In genomic region chr6:26044140-26045045, GRCh38 we compare ENCODE assay signal across 8 cellular contexts. TPM values are rescaled to one million over a fixed set of nuclear protein-coding genes. Genes with fewer than 3 reads are reported as not detected.
DNase-seq lines count a peak whose midpoint lies in the region; ATAC-seq and TF ChIP-seq lines count a peak whose summit lies in the region.

No MANE protein-coding gene starts in this region.

- no peak overlapping the region for H3K4ac ChIP-seq in neuronal stem cell (ENCODE audit: low read length)

- no peak overlapping the region for H2BK15ac ChIP-seq in neuronal stem cell (ENCODE audit: low read length)

- H3K18ac ChIP-seq in neuronal stem cell (ENCODE audit: low read length), result peak overlapping the region; percentile 92

- H3K4me1 ChIP-seq in neuronal stem cell (ENCODE audit: control insufficient read depth in 2 of 2, insufficient read depth in 1 of 2, low read depth in 1 of 2, low read length in 2 of 2), result peaks cover 0 to 3% of the 10 kb centered on the region in 2 donors

- H3K4me1 Mint-ChIP-seq in activated CD4-positive, alpha-beta memory T cell treated with anti-CD3 and anti-CD28 coated beads for 36 hours (ENCODE audit: low read depth), result peaks cover 17% of the 10 kb centered on the region

- H3K27me3 ChIP-seq in neuronal stem cell (ENCODE audit: control insufficient read depth in 3 of 3, insufficient read depth in 3 of 3, low read depth in 1 of 3, low read length in 3 of 3), result no peaks in the 10 kb centered on the region

- H4K91ac ChIP-seq in neuronal stem cell (ENCODE audit: low read depth, low read length, poor library complexity), result no peak overlapping the region

- CTCF ChIA-PET in activated CD4-positive, alpha-beta memory T cell treated with anti-CD3 and anti-CD28 coated beads for 36 hours (lab: Charles Lee), result interaction anchor here (0.7 to 4.3 kb wide), 12 partner anchors 11 to 114 kb away, joined by 3 to 68 read pairs (median 4); a partner anchor contains a TSS

- intact Hi-C loops in Right ventricle myocardium inferior (cut with DNase I) (loop anchor here (2.0 kb wide), 1 partner anchor 18 kb away; a partner anchor contains a TSS), cardiac septum (cut with DNase I) (no loop called here)
- intact Hi-C loops in activated CD4-positive, alpha-beta memory T cell treated with anti-CD3 and anti-CD28 coated beads for 36 hours (cut with micrococcal nuclease), result loop anchor here (1.0 to 2.0 kb wide), 3 partner anchors 11 to 1088 kb away; a partner anchor contains a TSS

- H4K8ac ChIP-seq in neuronal stem cell (ENCODE audit: low read depth, low read length), result no peak overlapping the region

- H2AFZ ChIP-seq in neuronal stem cell (ENCODE audit: low read length), result no peak overlapping the region

- no peaks in the 10 kb centered on the region for H3K79me1 ChIP-seq in neuronal stem cell (ENCODE audit: low read depth, low read length)

- no peak overlapping the region for H3K23ac ChIP-seq in neuronal stem cell (ENCODE audit: low read depth, low read length, poor library complexity)

- peak overlapping the region; percentile 43 for H3K4me2 ChIP-seq in neuronal stem cell (ENCODE audit: insufficient read depth, low read length, poor library complexity, severe bottlenecking)

- peak; percentile 44 for TF ChIP-seq POLR2A in erythroblast (IDR thresholded peaks at IDR 0.05; ENCODE audit: low read length)

- POLR2A ChIA-PET in activated CD4-positive, alpha-beta memory T cell treated with anti-CD3 and anti-CD28 coated beads for 36 hours (lab: Charles Lee), result interaction anchor here (0.6 to 5.8 kb wide), 36 partner anchors 8 to 1828 kb away, joined by 3 to 675 read pairs (median 6); partner anchors contain the start of gene HFE

- peak; percentile 22 for ATAC-seq in Right ventricle myocardium inferior
- ATAC-seq in HG03378 (IDR thresholded peaks at IDR 0.05; ENCODE audit: unreplicated experiment), result peak; percentile 1

- peak overlapping the region; percentile 97 for H3K27ac Mint-ChIP-seq in activated CD4-positive, alpha-beta memory T cell treated with anti-CD3 and anti-CD28 coated beads for 36 hours

- peak overlapping the region; percentile 27 for H2AK5ac ChIP-seq in neuronal stem cell (ENCODE audit: low read depth, low read length)

- H2BK120ac ChIP-seq in neuronal stem cell (ENCODE audit: low read depth, low read length), result no peak overlapping the region

- H3K27me3 Mint-ChIP-seq in activated CD4-positive, alpha-beta memory T cell treated with anti-CD3 and anti-CD28 coated beads for 36 hours, result peaks cover 8% of the 10 kb centered on the region

- peaks cover 11% of the 10 kb centered on the region for H3K36me3 Mint-ChIP-seq in activated CD4-positive, alpha-beta memory T cell treated with anti-CD3 and anti-CD28 coated beads for 36 hours

- DNase-seq in Right ventricle myocardium inferior (ENCODE audit: missing footprints) (peak; percentile 74), cardiac septum (ENCODE audit: low spot score) (no peak), erythroblast (lab: John Stamatoyannopoulos, UW) (peak; percentile 91), neuronal stem cell (ENCODE audit: low spot score) (no peak), H4 (ENCODE audit: low spot score) (no peak), NCI-H446 (lab: John Stamatoyannopoulos, UW) (no peak)
- DNase-seq in activated CD4-positive, alpha-beta memory T cell treated with anti-CD3 and anti-CD28 coated beads for 36 hours, result peak; percentile 67

- peak overlapping the region; percentile 81 for H3K4me3 Mint-ChIP-seq in activated CD4-positive, alpha-beta memory T cell treated with anti-CD3 and anti-CD28 coated beads for 36 hours

- no CpG with 5 or more reads among the region's 39 CpGs for WGBS in neuronal stem cell (ENCODE audit: extremely low coverage in 2 of 2, insufficient read length in 2 of 2, insufficient replicate concordance in 1 of 2), 2 donors

- no peaks in the 10 kb centered on the region for H3K36me3 ChIP-seq in neuronal stem cell (replicated peaks in 1 of 2; ENCODE audit: control insufficient read depth in 2 of 2, insufficient read depth in 2 of 2, low read length in 2 of 2)

- peak overlapping the region; percentile 71 for H2BK5ac ChIP-seq in neuronal stem cell (ENCODE audit: low read length)

- H3K4me3 ChIP-seq in neuronal stem cell (ENCODE audit: low read length in 2 of 2), result peak overlapping the region; percentile 39 to 80

- no peak overlapping the region for H2BK12ac ChIP-seq in neuronal stem cell (ENCODE audit: low read length)

- H3K27ac ChIP-seq in neuronal stem cell (replicated peaks; ENCODE audit: low read length), result peak overlapping the region; percentile 71

- H3K9ac ChIP-seq in neuronal stem cell (ENCODE audit: low read depth, low read length, poor library complexity), result peak overlapping the region; percentile 73

- peaks cover 0 to 7% of the 10 kb centered on the region in 2 donors for H3K9me3 ChIP-seq in neuronal stem cell (replicated peaks in 1 of 2; ENCODE audit: control insufficient read depth in 2 of 2, insufficient read depth in 1 of 2, low read depth in 1 of 2, low read length in 2 of 2)

- no peaks in the 10 kb centered on the region for H3K9me3 Mint-ChIP-seq in activated CD4-positive, alpha-beta memory T cell treated with anti-CD3 and anti-CD28 coated beads for 36 hours

- no peak overlapping the region for H3K14ac ChIP-seq in neuronal stem cell (ENCODE audit: low read length)

RNA-seq across cellular contexts. Expression of gene HFE, which starts 42.8 kb away (rescaled TPM):
- total RNA-seq in Right ventricle myocardium inferior (5.3 TPM), cardiac septum (2.4 TPM)
- total RNA-seq in activated CD4-positive, alpha-beta memory T cell treated with anti-CD3 and anti-CD28 coated beads for 36 hours, result 1 to 10 TPM; 1.0 to 1.4 TPM
- 0.54 TPM for polyA plus RNA-seq in neuronal stem cell (2013, experiment 1 of 2)
- 0.35 TPM for polyA plus RNA-seq in neuronal stem cell (2013, experiment 2 of 2)
- 7.8 and 13.4 TPM in 2 replicates for total RNA-seq in H4 (2014; rRNA removed; shearing (Covaris generic))

Comparison
In these comparisons a context has a peak if more than half of its experiments do, and no peak if none do; other contexts are left out.
1. DNase-seq: peak in Right ventricle myocardium inferior (single experiment), activated CD4-positive, alpha-beta memory T cell treated with anti-CD3 and anti-CD28 coated beads for 36 hours (single experiment) and erythroblast (2 of 2); none in cardiac septum (single experiment), neuronal stem cell (single experiment), H4 (single experiment) and NCI-H446 (0 of 2).